Comparison of ENCODE assay signal across 11 cellular contexts in genomic region chr11:6626971-6627761, GRCh38. TPM values are rescaled to one million over a fixed set of nuclear protein-coding genes. Genes with fewer than 3 reads are reported as not detected.
DNase-seq lines count a peak whose midpoint lies in the region; ATAC-seq and TF ChIP-seq lines count a peak whose summit lies in the region.
"Had no signal": no experiment of that assay in that cellular context is flagged by ENCODE, and none has a peak within 500 bp of the region (broad histone marks: within the 10 kb centered on the region; RNA-seq: fewer than 3 reads in every experiment).

No MANE protein-coding gene starts in this region.

- no peak for TF ChIP-seq POLR2A in heart left ventricle (IDR thresholded peaks at IDR 0.05)

- no peaks in the 10 kb centered on the region for H3K9me3 Mint-ChIP-seq in activated naive CD4-positive, alpha-beta T cell treated with anti-CD3 and anti-CD28 coated beads, Interleukin-2, amount 50 U/mL, for 24 hours
- H3K9me3 Mint-ChIP-seq in activated naive CD4-positive, alpha-beta T cell treated with anti-CD3 and anti-CD28 coated beads for 36 hours, result no peaks in the 10 kb centered on the region
- no peaks in the 10 kb centered on the region for H3K9me3 Mint-ChIP-seq in activated CD4-positive, alpha-beta memory T cell treated with anti-CD3 and anti-CD28 coated beads for 36 hours

- H3K27me3 ChIP-seq in heart left ventricle (no peaks in the 10 kb centered on the region), GM23248 (replicated peaks; ENCODE audit: insufficient read depth) (no peaks in the 10 kb centered on the region)

- intact Hi-C loops in activated naive CD4-positive, alpha-beta T cell treated with anti-CD3 and anti-CD28 coated beads for 36 hours (cut with micrococcal nuclease), result no loop called here
- intact Hi-C loops in activated CD4-positive, alpha-beta memory T cell treated with anti-CD3 and anti-CD28 coated beads for 36 hours (cut with micrococcal nuclease), result no loop called here
- intact Hi-C loops in heart left ventricle (cut with DNase I), result no loop called here
- intact Hi-C loops in left colon (cut with DNase I, micrococcal nuclease), result no loop called here

- no peak for DNase-seq in activated naive CD4-positive, alpha-beta T cell treated with anti-CD3 and anti-CD28 coated beads for 36 hours
- DNase-seq in activated CD4-positive, alpha-beta memory T cell treated with anti-CD3 and anti-CD28 coated beads for 36 hours, result no peak
- DNase-seq in heart left ventricle (peak in 2 of 5 donors; percentile 78 to 81), substantia nigra (lab: John Stamatoyannopoulos, UW) (peak in 34 of 49 donors; percentile 10 to 71 (median 43)), GM23248 (no peak), left colon (no peak), SW 1271 (lab: John Stamatoyannopoulos, UW) (no peak)
- DNase-seq: NCI-H1105 treated with DMSO at 0.1 percent for 48 hours, trophoblast cell had no signal

- H3K36me3 Mint-ChIP-seq in activated naive CD4-positive, alpha-beta T cell treated with anti-CD3 and anti-CD28 coated beads, Interleukin-2, amount 50 U/mL, for 24 hours, result peaks cover 4% of the 10 kb centered on the region
- no peaks in the 10 kb centered on the region for H3K36me3 Mint-ChIP-seq in activated naive CD4-positive, alpha-beta T cell treated with anti-CD3 and anti-CD28 coated beads for 36 hours (ENCODE audit: low read depth)
- peaks cover 1% of the 10 kb centered on the region for H3K36me3 Mint-ChIP-seq in activated CD4-positive, alpha-beta memory T cell treated with anti-CD3 and anti-CD28 coated beads for 36 hours

- no peak overlapping the region for H3K9ac ChIP-seq in GM23248

- H3K79me2 ChIP-seq in GM23248 (ENCODE audit: insufficient read depth), result no peaks in the 10 kb centered on the region

- H3F3A ChIP-seq in GM23248 (ENCODE audit: insufficient read depth), result no peaks in the 10 kb centered on the region

- 73 to 81% (median 79%) methylated on average over 17 to 19 of the region's 19 CpGs for WGBS in heart left ventricle, 4 donors
- 78 to 87% methylated on average over 19 of the region's 19 CpGs for WGBS in GM23248 (ENCODE audit: low coverage in 1 of 2, low lambda C conversion rate in 2 of 2, missing lambda C conversion rate in 2 of 2), 2 experiments

- H3K27ac Mint-ChIP-seq in activated naive CD4-positive, alpha-beta T cell treated with anti-CD3 and anti-CD28 coated beads, Interleukin-2, amount 50 U/mL, for 24 hours, result peak overlapping the region; percentile 46
- H3K27ac Mint-ChIP-seq in activated naive CD4-positive, alpha-beta T cell treated with anti-CD3 and anti-CD28 coated beads for 36 hours, result no peak overlapping the region
- H3K27ac Mint-ChIP-seq in activated CD4-positive, alpha-beta memory T cell treated with anti-CD3 and anti-CD28 coated beads for 36 hours, result no peak overlapping the region

- peaks cover 0 to 10% (median 0%) of the 10 kb centered on the region in 12 donors for H3K4me1 ChIP-seq in heart left ventricle
- H3K4me1 ChIP-seq in GM23248 (ENCODE audit: insufficient read depth), result no peaks in the 10 kb centered on the region

- POLR2A ChIA-PET in activated CD4-positive, alpha-beta memory T cell treated with anti-CD3 and anti-CD28 coated beads for 36 hours (lab: Charles Lee), result interaction anchor here (1.0 to 1.4 kb wide), 2 partner anchors 8 to 56 kb away, joined by 3 to 6 read pairs; partner anchors contain the start of genes MRPL17 and TPP1

- peaks cover 22% of the 10 kb centered on the region for H3K4me1 Mint-ChIP-seq in activated naive CD4-positive, alpha-beta T cell treated with anti-CD3 and anti-CD28 coated beads, Interleukin-2, amount 50 U/mL, for 24 hours
- H3K4me1 Mint-ChIP-seq in activated naive CD4-positive, alpha-beta T cell treated with anti-CD3 and anti-CD28 coated beads for 36 hours (ENCODE audit: low read depth), result peaks cover 19% of the 10 kb centered on the region
- H3K4me1 Mint-ChIP-seq in activated CD4-positive, alpha-beta memory T cell treated with anti-CD3 and anti-CD28 coated beads for 36 hours (ENCODE audit: low read depth), result peaks cover 20% of the 10 kb centered on the region

- in situ Hi-C loops in GM23248 (cut with MboI), result no loop called here

- no peak for TF ChIP-seq CTCF in heart left ventricle (IDR thresholded peaks at IDR 0.05)

- no peak overlapping the region for H3K4me2 ChIP-seq in GM23248 (ENCODE audit: unreplicated experiment)

- peaks cover 0 to 83% (median 69%) of the 10 kb centered on the region in 9 donors for H3K36me3 ChIP-seq in heart left ventricle
- H3K36me3 ChIP-seq in GM23248 (ENCODE audit: low read depth), result no peaks in the 10 kb centered on the region

- no peaks in the 10 kb centered on the region for H3K9me2 ChIP-seq in GM23248 (ENCODE audit: insufficient read depth)

- no peak overlapping the region for H3K4me3 ChIP-seq in heart left ventricle
- H3K4me3 ChIP-seq in GM23248, result no peak overlapping the region

- CTCF ChIA-PET in activated naive CD4-positive, alpha-beta T cell treated with anti-CD3 and anti-CD28 coated beads for 36 hours (lab: Charles Lee), result interaction anchor here (1.2 to 1.8 kb wide), 3 partner anchors 8 to 128 kb away, joined by 4 to 6 read pairs (median 4); partner anchors contain the start of gene TPP1
- CTCF ChIA-PET in activated CD4-positive, alpha-beta memory T cell treated with anti-CD3 and anti-CD28 coated beads for 36 hours (lab: Charles Lee), result interaction anchor here (0.7 to 1.5 kb wide), 4 partner anchors 9 to 75 kb away, joined by 3 to 5 read pairs (median 4); partner anchors contain the start of gene MRPL17

- H3K9me3 ChIP-seq in heart left ventricle, result no peaks in the 10 kb centered on the region
- H3K9me3 ChIP-seq in GM23248 (ENCODE audit: low read depth), result no peaks in the 10 kb centered on the region

- H2AFZ ChIP-seq in GM23248, result no peak overlapping the region

- H4K20me1 ChIP-seq in GM23248 (ENCODE audit: insufficient read depth), result no peaks in the 10 kb centered on the region

- H3K27ac ChIP-seq in heart left ventricle (peak overlapping the region in 1 of 12 donors; percentile 32), substantia nigra (ENCODE audit: low read depth, low read length, poor library complexity, severe bottlenecking) (no peak overlapping the region), GM23248 (no peak overlapping the region)

- peak; percentile 46 to 76 (median 70) for ATAC-seq in heart left ventricle
- ATAC-seq in left colon, result no peak
- ATAC-seq: esophagus mucosa had no signal

- no peaks in the 10 kb centered on the region for H3K27me3 Mint-ChIP-seq in activated naive CD4-positive, alpha-beta T cell treated with anti-CD3 and anti-CD28 coated beads, Interleukin-2, amount 50 U/mL, for 24 hours
- H3K27me3 Mint-ChIP-seq in activated naive CD4-positive, alpha-beta T cell treated with anti-CD3 and anti-CD28 coated beads for 36 hours (ENCODE audit: low read depth), result no peaks in the 10 kb centered on the region
- no peaks in the 10 kb centered on the region for H3K27me3 Mint-ChIP-seq in activated CD4-positive, alpha-beta memory T cell treated with anti-CD3 and anti-CD28 coated beads for 36 hours

- peak overlapping the region; percentile 5 for H3K4me3 Mint-ChIP-seq in activated naive CD4-positive, alpha-beta T cell treated with anti-CD3 and anti-CD28 coated beads, Interleukin-2, amount 50 U/mL, for 24 hours
- no peak overlapping the region for H3K4me3 Mint-ChIP-seq in activated naive CD4-positive, alpha-beta T cell treated with anti-CD3 and anti-CD28 coated beads for 36 hours
- H3K4me3 Mint-ChIP-seq in activated CD4-positive, alpha-beta memory T cell treated with anti-CD3 and anti-CD28 coated beads for 36 hours, result peak overlapping the region; percentile 2

RNA-seq across cellular contexts. Expression of gene TPP1, which starts 7.9 kb away (rescaled TPM):
- 10 to 100 TPM; 25.7 to 28.5 TPM for total RNA-seq in activated naive CD4-positive, alpha-beta T cell treated with anti-CD3 and anti-CD28 coated beads for 36 hours
- total RNA-seq in activated CD4-positive, alpha-beta memory T cell treated with anti-CD3 and anti-CD28 coated beads for 36 hours, result 10 to 100 TPM; 53.2 to 56.6 TPM
- total RNA-seq in heart left ventricle (100 to 1,000 TPM in 2 of 9 donors, 10 to 100 TPM in 7; 48.7 to 169 (median 81.2) TPM), left colon (100 to 1,000 TPM in 1 of 2 donors, 10 to 100 TPM in 1; 71.7 to 105 TPM)
- polyA plus RNA-seq in heart left ventricle (10 to 100 TPM; 38.5 to 39.5 TPM), GM23248 (2016; fragmentation: Nextera tagmentation; extraction: Ambion mirVana) (65.2 and 66.3 TPM in 2 replicates)
- 37.6 and 47.6 TPM in 2 replicates for total RNA-seq in GM23248 (2014; rRNA removed; shearing (Covaris generic))

RNA-seq across cellular contexts. Expression of gene TAF10, which starts 15.2 kb away (rescaled TPM):
- total RNA-seq in activated naive CD4-positive, alpha-beta T cell treated with anti-CD3 and anti-CD28 coated beads for 36 hours, result 100 to 1,000 TPM; 151 to 156 TPM
- total RNA-seq in activated CD4-positive, alpha-beta memory T cell treated with anti-CD3 and anti-CD28 coated beads for 36 hours, result 100 to 1,000 TPM; 158 to 165 TPM
- 100 to 1,000 TPM in 4 of 9 donors, 10 to 100 TPM in 5; 42.3 to 153 (median 99.0) TPM for total RNA-seq in heart left ventricle
- 100 to 1,000 TPM in 1 of 2 donors, 10 to 100 TPM in 1; 50.8 to 155 TPM for polyA plus RNA-seq in heart left ventricle
- total RNA-seq in GM23248 (2014; rRNA removed; shearing (Covaris generic)), result 35.5 and 67.9 TPM in 2 replicates
- 171 and 172 TPM in 2 replicates for polyA plus RNA-seq in GM23248 (2016; fragmentation: Nextera tagmentation; extraction: Ambion mirVana)
- 100 to 1,000 TPM; 113 to 146 TPM for total RNA-seq in left colon

RNA-seq across cellular contexts. Expression of gene ILK, which starts 23.6 kb away (rescaled TPM):
- 10 to 100 TPM; 65.2 to 65.7 TPM for total RNA-seq in activated naive CD4-positive, alpha-beta T cell treated with anti-CD3 and anti-CD28 coated beads for 36 hours
- total RNA-seq in activated CD4-positive, alpha-beta memory T cell treated with anti-CD3 and anti-CD28 coated beads for 36 hours, result 10 to 100 TPM; 89.2 to 95.8 TPM
- total RNA-seq in heart left ventricle (100 to 1,000 TPM; 177 to 259 (median 222) TPM), left colon (100 to 1,000 TPM in 1 of 2 donors, 10 to 100 TPM in 1; 92.7 to 149 TPM)
- polyA plus RNA-seq in heart left ventricle (100 to 1,000 TPM; 220 to 288 TPM), GM23248 (2016; fragmentation: Nextera tagmentation; extraction: Ambion mirVana) (256 and 264 TPM in 2 replicates)
- 211 and 242 TPM in 2 replicates for total RNA-seq in GM23248 (2014; rRNA removed; shearing (Covaris generic))

RNA-seq across cellular contexts. Expression of gene RRP8, which starts 23.8 kb away (rescaled TPM):
- total RNA-seq in activated naive CD4-positive, alpha-beta T cell treated with anti-CD3 and anti-CD28 coated beads for 36 hours, result 10 to 100 TPM; 31.9 to 33.5 TPM
- total RNA-seq in activated CD4-positive, alpha-beta memory T cell treated with anti-CD3 and anti-CD28 coated beads for 36 hours, result 10 to 100 TPM; 34.9 to 37.5 TPM
- total RNA-seq in heart left ventricle (10 to 100 TPM; 11.2 to 23.5 (median 18.0) TPM), left colon (10 to 100 TPM; 16.5 to 16.8 TPM)
- polyA plus RNA-seq in heart left ventricle (10 to 100 TPM; 16.6 to 17.4 TPM), GM23248 (2016; fragmentation: Nextera tagmentation; extraction: Ambion mirVana) (21.3 and 24.4 TPM in 2 replicates)
- total RNA-seq in GM23248 (2014; rRNA removed; shearing (Covaris generic)), result 8.5 and 12.6 TPM in 2 replicates

RNA-seq across cellular contexts. Expression of gene DCHS1, which starts 28.4 kb away (rescaled TPM):
- under 1 TPM; 0.79 to 0.88 TPM for total RNA-seq in activated naive CD4-positive, alpha-beta T cell treated with anti-CD3 and anti-CD28 coated beads for 36 hours
- under 1 TPM; 0.80 to 0.90 TPM for total RNA-seq in activated CD4-positive, alpha-beta memory T cell treated with anti-CD3 and anti-CD28 coated beads for 36 hours
- 10 to 100 TPM in 6 of 9 donors, 1 to 10 TPM in 3; 5.5 to 19.6 (median 11.4) TPM for total RNA-seq in heart left ventricle
- polyA plus RNA-seq in heart left ventricle, result 1 to 10 TPM; 3.6 to 6.6 TPM
- 5.8 and 6.4 TPM in 2 replicates for total RNA-seq in GM23248 (2014; rRNA removed; shearing (Covaris generic))
- 0.86 and 1.1 TPM in 2 replicates for polyA plus RNA-seq in GM23248 (2016; fragmentation: Nextera tagmentation; extraction: Ambion mirVana)
- 1 to 10 TPM; 2.8 to 7.6 TPM for total RNA-seq in left colon

Comparison
In these comparisons a context has a peak if more than half of its experiments do, and no peak if none do; other contexts are left out.
1. DNase-seq: peak in substantia nigra (34 of 49); none in activated naive CD4-positive, alpha-beta T cell treated with anti-CD3 and anti-CD28 coated beads for 36 hours (single experiment), activated CD4-positive, alpha-beta memory T cell treated with anti-CD3 and anti-CD28 coated beads for 36 hours (single experiment), GM23248 (single experiment), left colon (0 of 2) and SW 1271 (0 of 2).